In the genomic region with DNA sequence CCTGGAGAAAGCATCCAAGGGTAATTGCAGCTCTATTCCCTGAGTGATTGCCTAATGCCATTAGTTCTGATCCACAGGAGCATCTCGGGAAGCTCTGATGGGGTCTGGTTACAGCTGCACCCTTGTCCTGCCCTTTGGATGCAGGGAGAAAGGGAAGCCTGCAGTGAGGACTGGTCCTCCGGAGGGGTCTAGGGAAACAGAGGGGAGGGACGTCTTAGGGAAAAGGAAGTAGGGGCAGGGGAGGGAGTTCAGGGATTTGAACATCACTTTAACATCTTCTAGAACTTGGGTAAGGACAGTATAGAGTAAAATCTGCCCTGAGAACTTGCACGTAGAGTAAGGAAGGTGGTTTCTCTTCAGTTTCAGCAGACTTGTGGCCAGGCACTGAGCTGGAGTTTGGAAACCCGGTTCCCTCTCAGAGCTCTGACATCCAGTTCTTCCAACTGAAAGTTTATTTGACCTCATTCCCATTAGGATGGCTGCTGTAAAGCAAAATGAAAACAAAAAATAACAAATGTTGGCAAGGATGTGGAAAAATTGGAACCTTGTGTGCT, we compare ENCODE assay signal across 34 cellular contexts. TPM values are rescaled to one million over a fixed set of nuclear protein-coding genes. Genes with fewer than 3 reads are reported as not detected.
"Had no signal": no experiment of that assay in that cellular context is flagged by ENCODE, and none has a peak within 500 bp of the region (broad histone marks: within the 10 kb centered on the region; RNA-seq: fewer than 3 reads in every experiment).

No MANE protein-coding gene starts in this region.

- H3K27me3 ChIP-seq: brain microvascular endothelial cell had no signal

- H3K36me3 ChIP-seq: brain microvascular endothelial cell, esophagus squamous epithelium, gastroesophageal sphincter had no signal

- H3K4me3 ChIP-seq: esophagus squamous epithelium, gastroesophageal sphincter had no signal

- H3K27ac Mint-ChIP-seq: activated CD4-positive, alpha-beta memory T cell treated with anti-CD3 and anti-CD28 coated beads for 36 hours; activated CD4-positive, alpha-beta T cell treated with anti-CD3 and anti-CD28 coated beads for 36 hours; activated CD4-positive, alpha-beta T cell treated with anti-CD3 and anti-CD28 coated beads, Interleukin-2, amount 10 ng/mL, durations not matched to agents 24 days and 14 days; activated CD8-positive, alpha-beta memory T cell treated with anti-CD3 and anti-CD28 coated beads, Interleukin-2, amount 10 ng/mL, durations not matched to agents 7 days and 5 days; activated CD8-positive, alpha-beta T cell treated with anti-CD3 and anti-CD28 coated beads, Interleukin-2, amount 10 ng/mL, durations not matched to agents 7 days and 5 days; activated naive CD4-positive, alpha-beta T cell treated with anti-CD3 and anti-CD28 coated beads for 36 hours; activated naive CD4-positive, alpha-beta T cell treated with anti-CD3 and anti-CD28 coated beads, Interleukin-2, amount 50 U/mL, for 24 hours; activated naive CD8-positive, alpha-beta T cell treated with anti-CD3 and anti-CD28 coated beads for 36 hours; activated T-helper 1 cell treated with anti-CD3 and anti-CD28 coated beads, Interleukin-12 subunit alpha, Interleukin-12 subunit beta, Interleukin-2, Interleukin-4 antibody, amounts not matched to agents 30 ng/mL and 10 ng/mL and 1 ng/mL, durations not matched to agents 14 hours and 24 hours and 36 hours; activated T-helper 2 cell treated with anti-CD3 and anti-CD28 coated beads, Interferon-gamma antibody, Interleukin-2, Interleukin-4, amounts not matched to agents 10 μg/mL and 5 μg/mL and 100 μg/mL, durations not matched to agents 14 hours and 24 hours and 36 hours; effector memory CD8-positive, alpha-beta T cell had no signal

- H3K4me1 Mint-ChIP-seq: activated CD4-positive, alpha-beta T cell treated with anti-CD3 and anti-CD28 coated beads for 36 hours; activated CD4-positive, alpha-beta T cell treated with anti-CD3 and anti-CD28 coated beads, Interleukin-2, amount 10 ng/mL, durations not matched to agents 24 days and 14 days; activated CD8-positive, alpha-beta memory T cell treated with anti-CD3 and anti-CD28 coated beads, Interleukin-2, amount 10 ng/mL, durations not matched to agents 7 days and 5 days; activated naive CD4-positive, alpha-beta T cell treated with anti-CD3 and anti-CD28 coated beads, Interleukin-2, amount 50 U/mL, for 24 hours; activated naive CD8-positive, alpha-beta T cell treated with anti-CD3 and anti-CD28 coated beads for 36 hours had no signal

- H3K9me3 Mint-ChIP-seq: activated CD4-positive, alpha-beta T cell treated with anti-CD3 and anti-CD28 coated beads, Interleukin-2, amount 10 ng/mL, durations not matched to agents 24 days and 14 days; activated naive CD4-positive, alpha-beta T cell treated with anti-CD3 and anti-CD28 coated beads, Interleukin-2, amount 50 U/mL, for 24 hours; activated naive CD8-positive, alpha-beta T cell treated with anti-CD3 and anti-CD28 coated beads for 36 hours; activated T-helper 1 cell treated with anti-CD3 and anti-CD28 coated beads, Interleukin-12 subunit alpha, Interleukin-12 subunit beta, Interleukin-2, Interleukin-4 antibody, amounts not matched to agents 30 ng/mL and 10 ng/mL and 1 ng/mL, durations not matched to agents 14 hours and 24 hours and 36 hours; activated T-helper 2 cell treated with anti-CD3 and anti-CD28 coated beads, Interferon-gamma antibody, Interleukin-2, Interleukin-4, amounts not matched to agents 10 μg/mL and 5 μg/mL and 100 μg/mL, durations not matched to agents 14 hours and 24 hours and 36 hours; effector memory CD8-positive, alpha-beta T cell had no signal

- DNase-seq: activated CD4-positive, alpha-beta memory T cell treated with anti-CD3 and anti-CD28 coated beads for 36 hours; activated CD4-positive, alpha-beta T cell treated with anti-CD3 and anti-CD28 coated beads for 36 hours; activated CD4-positive, alpha-beta T cell treated with anti-CD3 and anti-CD28 coated beads, Interleukin-2, amount 10 ng/mL, durations not matched to agents 24 days and 14 days; activated CD4-positive, CD25-positive, alpha-beta regulatory T cell; activated CD4-positive, CD25-positive, alpha-beta regulatory T cell treated with anti-CD3 and anti-CD28 coated beads, Interleukin-2, amount 50 U/mL, for 72 hours; activated CD8-positive, alpha-beta memory T cell treated with anti-CD3 and anti-CD28 coated beads, Interleukin-2, amount 10 ng/mL, durations not matched to agents 7 days and 5 days; activated CD8-positive, alpha-beta memory T cell treated with anti-CD3 and anti-CD28 coated beads, Interleukin-2, amount 50 U/mL, for 4 hours; activated CD8-positive, alpha-beta T cell treated with anti-CD3 and anti-CD28 coated beads, Interleukin-2, amount 10 ng/mL, durations not matched to agents 7 days and 5 days; activated effector memory CD4-positive, alpha-beta T cell treated with anti-CD3 and anti-CD28 coated beads, Interleukin-2, amount 50 U/mL, for 16 hours; activated naive CD4-positive, alpha-beta T cell treated with anti-CD3 and anti-CD28 coated beads for 36 hours; activated naive CD8-positive, alpha-beta T cell treated with anti-CD3 and anti-CD28 coated beads for 36 hours; activated T-cell treated with anti-CD3 and anti-CD28 coated beads, Interleukin-2, amount 50 U/mL, for 1 hour; activated T-cell treated with anti-CD3 and anti-CD28 coated beads, Interleukin-2, amount 50 U/mL, for 48 hours; amniotic stem cell; anterior cingulate cortex; brain microvascular endothelial cell; caudate nucleus; cortex of kidney; dermis blood vessel endothelial cell; effector CD4-positive, alpha-beta T cell; effector memory CD8-positive, alpha-beta T cell; erythroblast; esophagus squamous epithelium; foreskin melanocyte; head of caudate nucleus; hippocampal formation; T-helper 2 cell had no signal

- H3K4me1 ChIP-seq: esophagus squamous epithelium, gastroesophageal sphincter had no signal

- FAIRE-seq: astrocyte, colon had no signal

- H3K27ac ChIP-seq: brain microvascular endothelial cell, esophagus squamous epithelium, gastroesophageal sphincter had no signal

- H3K36me3 Mint-ChIP-seq: activated CD4-positive, alpha-beta memory T cell treated with anti-CD3 and anti-CD28 coated beads for 36 hours; activated CD8-positive, alpha-beta memory T cell treated with anti-CD3 and anti-CD28 coated beads, Interleukin-2, amount 10 ng/mL, durations not matched to agents 7 days and 5 days; activated naive CD4-positive, alpha-beta T cell treated with anti-CD3 and anti-CD28 coated beads, Interleukin-2, amount 50 U/mL, for 24 hours; activated naive CD8-positive, alpha-beta T cell treated with anti-CD3 and anti-CD28 coated beads for 36 hours had no signal

- H3K4me3 Mint-ChIP-seq: activated CD4-positive, alpha-beta memory T cell treated with anti-CD3 and anti-CD28 coated beads for 36 hours; activated CD4-positive, alpha-beta T cell treated with anti-CD3 and anti-CD28 coated beads for 36 hours; activated CD4-positive, alpha-beta T cell treated with anti-CD3 and anti-CD28 coated beads, Interleukin-2, amount 10 ng/mL, durations not matched to agents 24 days and 14 days; activated CD8-positive, alpha-beta memory T cell treated with anti-CD3 and anti-CD28 coated beads, Interleukin-2, amount 10 ng/mL, durations not matched to agents 7 days and 5 days; activated CD8-positive, alpha-beta T cell treated with anti-CD3 and anti-CD28 coated beads, Interleukin-2, amount 10 ng/mL, durations not matched to agents 7 days and 5 days; activated naive CD4-positive, alpha-beta T cell treated with anti-CD3 and anti-CD28 coated beads for 36 hours; activated naive CD4-positive, alpha-beta T cell treated with anti-CD3 and anti-CD28 coated beads, Interleukin-2, amount 50 U/mL, for 24 hours; activated naive CD8-positive, alpha-beta T cell treated with anti-CD3 and anti-CD28 coated beads for 36 hours; activated T-helper 1 cell treated with anti-CD3 and anti-CD28 coated beads, Interleukin-12 subunit alpha, Interleukin-12 subunit beta, Interleukin-2, Interleukin-4 antibody, amounts not matched to agents 30 ng/mL and 10 ng/mL and 1 ng/mL, durations not matched to agents 14 hours and 24 hours and 36 hours; effector memory CD8-positive, alpha-beta T cell had no signal

- H3K9me3 ChIP-seq: esophagus squamous epithelium, gastroesophageal sphincter had no signal

RNA-seq across cellular contexts. Expression of gene ONECUT2, which starts 20.5 kb away (rescaled TPM):
- total RNA-seq: activated CD4-positive, alpha-beta T cell treated with anti-CD3 and anti-CD28 coated beads, Interleukin-2, amount 10 ng/mL, durations not matched to agents 24 days and 14 days; activated CD8-positive, alpha-beta memory T cell treated with anti-CD3 and anti-CD28 coated beads for 36 hours; activated CD8-positive, alpha-beta memory T cell treated with anti-CD3 and anti-CD28 coated beads, Interleukin-2, amount 10 ng/mL, durations not matched to agents 7 days and 5 days; activated CD8-positive, alpha-beta T cell treated with anti-CD3 and anti-CD28 coated beads, Interleukin-2, amount 10 ng/mL, durations not matched to agents 7 days and 5 days; activated naive CD4-positive, alpha-beta T cell treated with anti-CD3 and anti-CD28 coated beads for 36 hours; activated naive CD8-positive, alpha-beta T cell treated with anti-CD3 and anti-CD28 coated beads for 36 hours; activated T-helper 2 cell treated with anti-CD3 and anti-CD28 coated beads, Interferon-gamma antibody, Interleukin-2, Interleukin-4, amounts not matched to agents 10 μg/mL and 5 μg/mL and 100 μg/mL, durations not matched to agents 14 hours and 24 hours and 36 hours had no signal
